ENCODE assay signal across 8 cellular contexts in the genomic region with DNA sequence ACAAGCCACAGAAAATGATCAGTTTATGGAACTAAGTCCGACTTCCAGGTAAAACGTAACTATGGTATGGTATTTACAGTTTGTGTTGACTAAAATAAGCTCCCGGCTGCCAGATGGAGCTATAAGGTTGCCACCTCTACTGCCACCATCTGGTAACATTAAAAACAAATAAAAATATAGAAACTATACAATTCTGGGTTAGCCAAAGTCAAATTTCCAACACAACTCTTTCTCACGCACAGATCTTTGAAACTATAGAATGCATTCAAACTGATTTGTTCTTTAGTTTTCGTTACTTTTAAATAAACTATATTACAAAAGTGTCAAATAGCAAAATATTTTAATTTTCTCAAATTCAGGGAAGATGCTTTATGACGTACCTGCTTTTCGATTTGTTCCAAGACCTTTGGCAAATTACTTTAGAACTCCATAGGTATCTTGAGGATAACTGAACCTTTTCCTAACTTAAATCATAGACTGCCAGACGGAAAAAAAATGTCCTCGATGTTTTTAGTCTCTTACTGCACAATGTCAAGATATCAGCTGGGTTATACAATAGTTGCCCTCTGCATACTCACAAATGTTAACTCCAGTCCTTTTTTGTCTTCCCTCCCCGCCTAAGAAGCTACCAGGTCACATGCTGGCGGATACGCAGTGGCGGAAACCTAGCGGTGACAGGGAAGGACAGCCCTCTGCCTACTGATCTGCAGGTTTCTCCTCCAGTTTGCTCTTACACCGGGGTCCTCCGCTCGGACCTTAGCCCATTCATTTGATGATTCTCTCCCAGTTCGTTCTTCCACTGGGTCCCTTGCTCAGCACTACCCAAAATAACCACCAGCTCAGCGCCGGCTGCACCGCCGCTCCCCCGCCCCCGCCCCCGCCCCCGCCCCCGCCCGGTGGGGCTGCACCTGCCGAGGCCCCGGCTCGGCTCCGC. TPM values are rescaled to one million over a fixed set of nuclear protein-coding genes. Genes with fewer than 3 reads are reported as not detected.
DNase-seq lines count a peak whose midpoint lies in the region; ATAC-seq and TF ChIP-seq lines count a peak whose summit lies in the region.

No MANE protein-coding gene starts in this region.

- H3K9ac ChIP-seq in MM.1S (ENCODE audit: low read length) (peak overlapping the region; percentile 99), SK-N-MC (ENCODE audit: insufficient read length) (peak overlapping the region; percentile 16), parathyroid adenoma (peak overlapping the region; percentile 98)

- peak overlapping the region; percentile 95 for H3K4me2 ChIP-seq in MM.1S (ENCODE audit: low read depth, low read length)
- H3K4me2 ChIP-seq in parathyroid adenoma (ENCODE audit: low read length) = peak overlapping the region; percentile 73

- H3K79me2 ChIP-seq in MM.1S (ENCODE audit: low read length) = peaks cover 11% of the 10 kb centered on the region
- peaks cover 13% of the 10 kb centered on the region for H3K79me2 ChIP-seq in parathyroid adenoma

- DNase-seq in GM03348 (ENCODE audit: low spot score) (peak; percentile 76), MM.1S (peak; percentile 79), SK-N-MC (ENCODE audit: low read depth, low spot score) (no peak), Right ventricle myocardium superior (peak; percentile 60), ureter (ENCODE audit: low spot score) (peak; percentile 66)
- DNase-seq in activated naive CD8-positive, alpha-beta T cell treated with anti-CD3 and anti-CD28 coated beads, Interleukin-2, amount 10 ng/mL, durations not matched to agents 7 days and 5 days = peak; percentile 73

- H3F3A ChIP-seq in MM.1S (ENCODE audit: insufficient read depth, low read length) = peaks cover 23% of the 10 kb centered on the region

- no peaks in the 10 kb centered on the region for H3K27me3 Mint-ChIP-seq in activated naive CD8-positive, alpha-beta T cell treated with anti-CD3 and anti-CD28 coated beads, Interleukin-2, amount 10 ng/mL, durations not matched to agents 7 days and 5 days

- peaks cover 22% of the 10 kb centered on the region for H3K4me1 Mint-ChIP-seq in activated naive CD8-positive, alpha-beta T cell treated with anti-CD3 and anti-CD28 coated beads, Interleukin-2, amount 10 ng/mL, durations not matched to agents 7 days and 5 days

- H3K4me3 ChIP-seq in HEK293 (ENCODE audit: low read depth, low read length) = peak overlapping the region; percentile 75
- peak overlapping the region; percentile 90 for H3K4me3 ChIP-seq in MM.1S (ENCODE audit: low read length)
- H3K4me3 ChIP-seq in SK-N-MC = peak overlapping the region; percentile 99
- peak overlapping the region; percentile 91 for H3K4me3 ChIP-seq in parathyroid adenoma (ENCODE audit: low read depth, low read length)

- TF ChIP-seq CTCF in HEK293 (tag by site-specific recombination; IDR thresholded peaks at IDR 0.05) (peak; percentile 11; the same call in 1 of the 2 replicates), MM.1S (IDR thresholded peaks at IDR 0.05; ENCODE audit: low read length) (peak; percentile 38), parathyroid adenoma (IDR thresholded peaks at IDR 0.05) (peak; percentile 28)

- peak overlapping the region; percentile 97 for H3K27ac Mint-ChIP-seq in activated naive CD8-positive, alpha-beta T cell treated with anti-CD3 and anti-CD28 coated beads, Interleukin-2, amount 10 ng/mL, durations not matched to agents 7 days and 5 days

- POLR2A ChIA-PET in HEK293 (lab: Yijun Ruan, JAX) = interaction anchor here (0.5 to 4.0 kb wide), 11 partner anchors 9 to 1553 kb away, joined by 3 to 88 read pairs (median 4); a partner anchor contains a TSS
- POLR2A ChIA-PET in activated naive CD8-positive, alpha-beta T cell treated with anti-CD3 and anti-CD28 coated beads, Interleukin-2, amount 10 ng/mL, durations not matched to agents 7 days and 5 days (lab: Charles Lee) = interaction anchor here (0.6 to 3.6 kb wide), 10 partner anchors 68 to 390 kb away, joined by 3 to 72 read pairs (median 4); a partner anchor contains a TSS

- peak; percentile 59 for ATAC-seq in activated naive CD8-positive, alpha-beta T cell treated with anti-CD3 and anti-CD28 coated beads, Interleukin-2, amount 10 ng/mL, durations not matched to agents 7 days and 5 days (ENCODE audit: low read depth)
- ATAC-seq in Right ventricle myocardium superior (ENCODE audit: poor library complexity) = peak; percentile 69

- H3K9me3 ChIP-seq in HEK293 (ENCODE audit: control insufficient read depth, insufficient read depth, low read depth, low read length) (no peaks in the 10 kb centered on the region), MM.1S (replicated peaks; ENCODE audit: insufficient read depth, low read length) (no peaks in the 10 kb centered on the region), SK-N-MC (ENCODE audit: low read depth, low read length) (no peaks in the 10 kb centered on the region), parathyroid adenoma (ENCODE audit: control insufficient read depth, low read length) (no peaks in the 10 kb centered on the region)

- H3K4me3 Mint-ChIP-seq in activated naive CD8-positive, alpha-beta T cell treated with anti-CD3 and anti-CD28 coated beads, Interleukin-2, amount 10 ng/mL, durations not matched to agents 7 days and 5 days = peak overlapping the region; percentile 97

- H2AFZ ChIP-seq in MM.1S (ENCODE audit: low read length) (peak overlapping the region; percentile 93), parathyroid adenoma (peak overlapping the region; percentile 84)

- peaks cover 4% of the 10 kb centered on the region for H3K36me3 Mint-ChIP-seq in activated naive CD8-positive, alpha-beta T cell treated with anti-CD3 and anti-CD28 coated beads, Interleukin-2, amount 10 ng/mL, durations not matched to agents 7 days and 5 days

- H3K27me3 ChIP-seq in MM.1S (replicated peaks; ENCODE audit: insufficient read depth, low read length) = no peaks in the 10 kb centered on the region
- H3K27me3 ChIP-seq in parathyroid adenoma (ENCODE audit: control insufficient read depth, insufficient read depth, low read length) = no peaks in the 10 kb centered on the region

- H3K36me3 ChIP-seq in HEK293 (ENCODE audit: control insufficient read depth in 2 of 2, insufficient read depth in 1 of 2, low read length in 2 of 2) = peaks cover 0 to 3% of the 10 kb centered on the region in 2 experiments; a peak in 2 of 3 replicates
- no peaks in the 10 kb centered on the region for H3K36me3 ChIP-seq in MM.1S (replicated peaks; ENCODE audit: insufficient read depth, low read length)
- no peaks in the 10 kb centered on the region for H3K36me3 ChIP-seq in SK-N-MC (ENCODE audit: insufficient read depth, low read length)
- no peaks in the 10 kb centered on the region for H3K36me3 ChIP-seq in parathyroid adenoma (ENCODE audit: control insufficient read depth, insufficient read depth, low read length)

- intact Hi-C loops in Right ventricle myocardium superior (cut with DNase I) = no loop called here

- peak overlapping the region; percentile 96 for H3K27ac ChIP-seq in HEK293 (ENCODE audit: extremely low read depth, low read depth, low read length)
- H3K27ac ChIP-seq in MM.1S (ENCODE audit: low read length) = peak overlapping the region; percentile 99
- H3K27ac ChIP-seq in SK-N-MC = peak overlapping the region; percentile 38; the same call in 1 of the 2 replicates
- H3K27ac ChIP-seq in parathyroid adenoma = peak overlapping the region; percentile 98

- no peaks in the 10 kb centered on the region for H3K9me3 Mint-ChIP-seq in activated naive CD8-positive, alpha-beta T cell treated with anti-CD3 and anti-CD28 coated beads, Interleukin-2, amount 10 ng/mL, durations not matched to agents 7 days and 5 days

- CTCF ChIA-PET in HEK293 (lab: Yijun Ruan, JAX) = interaction anchor here (0.5 to 3.3 kb wide), 48 partner anchors 9 to 1702 kb away, joined by 3 to 19 read pairs (median 4); a partner anchor contains a TSS

- H4K20me1 ChIP-seq in MM.1S (ENCODE audit: insufficient read depth, low read length) = no peaks in the 10 kb centered on the region

- no peaks in the 10 kb centered on the region; the same call in 1 of the 2 replicates for H3K4me1 ChIP-seq in HEK293 (ENCODE audit: control insufficient read depth, insufficient read depth, low read length)
- H3K4me1 ChIP-seq in MM.1S (ENCODE audit: low read length) = peaks cover 10% of the 10 kb centered on the region; the same call in 1 of the 2 replicates
- H3K4me1 ChIP-seq in parathyroid adenoma = peaks cover 37% of the 10 kb centered on the region

- H3K9me2 ChIP-seq in MM.1S (replicated peaks; ENCODE audit: insufficient read depth, low read length) = no peaks in the 10 kb centered on the region

TF ChIP-seq in HEK293, 187 proteins besides CTCF, POLR2A, EP300 and RAD21 (continues in another document):
- TF ChIP-seq ZNF558 (tag by site-specific recombination; IDR thresholded peaks at IDR 0.05) = no peak
- no peak for TF ChIP-seq ZNF670 (tag by site-specific recombination; IDR thresholded peaks at IDR 0.05; ENCODE audit: low read depth)
- TF ChIP-seq ZNF530 (tag by site-specific recombination; IDR thresholded peaks at IDR 0.05; ENCODE audit: low read depth) = no peak
- TF ChIP-seq MEIS1 (CRISPR knock-in tag; IDR thresholded peaks at IDR 0.05; ENCODE audit: borderline replicate concordance) = no peak
- TF ChIP-seq, protein P1, sequence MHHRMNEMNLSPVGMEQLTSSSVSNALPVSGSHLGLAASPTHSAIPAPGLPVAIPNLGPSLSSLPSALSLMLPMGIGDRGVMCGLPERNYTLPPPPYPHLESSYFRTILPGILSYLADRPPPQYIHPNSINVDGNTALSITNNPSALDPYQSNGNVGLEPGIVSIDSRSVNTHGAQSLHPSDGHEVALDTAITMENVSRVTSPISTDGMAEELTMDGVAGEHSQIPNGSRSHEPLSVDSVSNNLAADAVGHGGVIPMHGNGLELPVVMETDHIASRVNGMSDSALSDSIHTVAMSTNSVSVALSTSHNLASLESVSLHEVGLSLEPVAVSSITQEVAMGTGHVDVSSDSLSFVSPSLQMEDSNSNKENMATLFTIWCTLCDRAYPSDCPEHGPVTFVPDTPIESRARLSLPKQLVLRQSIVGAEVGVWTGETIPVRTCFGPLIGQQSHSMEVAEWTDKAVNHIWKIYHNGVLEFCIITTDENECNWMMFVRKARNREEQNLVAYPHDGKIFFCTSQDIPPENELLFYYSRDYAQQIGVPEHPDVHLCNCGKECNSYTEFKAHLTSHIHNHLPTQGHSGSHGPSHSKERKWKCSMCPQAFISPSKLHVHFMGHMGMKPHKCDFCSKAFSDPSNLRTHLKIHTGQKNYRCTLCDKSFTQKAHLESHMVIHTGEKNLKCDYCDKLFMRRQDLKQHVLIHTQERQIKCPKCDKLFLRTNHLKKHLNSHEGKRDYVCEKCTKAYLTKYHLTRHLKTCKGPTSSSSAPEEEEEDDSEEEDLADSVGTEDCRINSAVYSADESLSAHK (tag by site-specific recombination; IDR thresholded peaks at IDR 0.05) = no peak
- TF ChIP-seq ZNF624 (tag by site-specific recombination; IDR thresholded peaks at IDR 0.05) = no peak
- TF ChIP-seq HOXA7 (CRISPR knock-in tag; IDR thresholded peaks at IDR 0.05; ENCODE audit: borderline replicate concordance) = no peak

RNA-seq across cellular contexts. Expression of a gene that starts 0.9 kb away (rescaled TPM):
- 1 to 10 TPM; 9.2 to 9.3 TPM for total RNA-seq in activated naive CD8-positive, alpha-beta T cell treated with anti-CD3 and anti-CD28 coated beads, Interleukin-2, amount 10 ng/mL, durations not matched to agents 7 days and 5 days
- 4.1 TPM for total RNA-seq in Right ventricle myocardium superior
- 20.7 TPM for total RNA-seq in ureter

RNA-seq across cellular contexts. Expression of a gene that starts 43.1 kb away (rescaled TPM):
- total RNA-seq in activated naive CD8-positive, alpha-beta T cell treated with anti-CD3 and anti-CD28 coated beads, Interleukin-2, amount 10 ng/mL, durations not matched to agents 7 days and 5 days = 1 to 10 TPM; 1.6 to 1.8 TPM
- total RNA-seq in Right ventricle myocardium superior (6.7 TPM), ureter (6.0 TPM)

Comparison
In these comparisons a context has a peak if more than half of its experiments do, and no peak if none do; other contexts are left out.
1. H3K27ac ChIP-seq: peak in every context shown above with its lines; median percentile 99 in MM.1S; 98 in parathyroid adenoma; 96 in HEK293; 38 in SK-N-MC.
2. H3K9ac ChIP-seq: peak in every context shown above with its lines; median percentile 99 in MM.1S; 98 in parathyroid adenoma; 16 in SK-N-MC.